26 cellular contexts compared by ENCODE assay signal in genomic region chr6:30162265-30163089, GRCh38. TPM values are rescaled to one million over a fixed set of nuclear protein-coding genes. Genes with fewer than 3 reads are reported as not detected.
DNase-seq lines count a peak whose midpoint lies in the region; FAIRE-seq and TF ChIP-seq lines count a peak whose summit lies in the region.
"Had no signal": no experiment of that assay in that cellular context is flagged by ENCODE, and none has a peak within 500 bp of the region (broad histone marks: within the 10 kb centered on the region; RNA-seq: fewer than 3 reads in every experiment).

No MANE protein-coding gene starts in this region.

- no peak overlapping the region for H4K91ac ChIP-seq in H1 (replicated peaks; ENCODE audit: insufficient read length, low read length)

- H2AK5ac ChIP-seq in H1 (ENCODE audit: low read depth, low read length) = no peak overlapping the region

- H3K4me3 ChIP-seq in MM.1S (ENCODE audit: low read length) = no peak overlapping the region; the same call in 1 of the 2 replicates
- H3K4me3 ChIP-seq in H1 (ENCODE audit: extremely low read depth in 1 of 4, insufficient read depth in 2 of 4, low read depth in 3 of 4, low read length in 4 of 4) = no peak overlapping the region
- peak overlapping the region in 1 of 2 donors; percentile 75 for H3K4me3 ChIP-seq in small intestine (ENCODE audit: low read depth in 1 of 2, low read length in 2 of 2)
- no peak overlapping the region for H3K4me3 ChIP-seq in SK-N-SH (ENCODE audit: low read depth in 2 of 2, low read length in 1 of 2)
- H3K4me3 ChIP-seq: cardiac muscle cell, HAP-1, left lung had no signal

- H3K36me3 ChIP-seq in MM.1S (replicated peaks; ENCODE audit: insufficient read depth, low read length) = no peaks in the 10 kb centered on the region
- no peaks in the 10 kb centered on the region for H3K36me3 ChIP-seq in H1 (ENCODE audit: control insufficient read depth in 2 of 4, insufficient read depth in 4 of 4, low read length in 3 of 4)
- H3K36me3 ChIP-seq in small intestine (ENCODE audit: control insufficient read depth in 2 of 2, insufficient read depth in 2 of 2, low read length in 2 of 2) = peaks cover 0 to 4% of the 10 kb centered on the region in 2 donors
- no peaks in the 10 kb centered on the region for H3K36me3 ChIP-seq in SK-N-SH (replicated peaks in 1 of 2; ENCODE audit: control insufficient read depth in 1 of 2, insufficient read depth in 2 of 2, low read length in 1 of 2)
- H3K36me3 ChIP-seq: cardiac muscle cell, HAP-1, left lung had no signal

- H3K9me2 ChIP-seq in MM.1S (replicated peaks; ENCODE audit: insufficient read depth, low read length) (no peaks in the 10 kb centered on the region), SK-N-SH (no peaks in the 10 kb centered on the region)

- peaks cover 14% of the 10 kb centered on the region for H3K27me3 Mint-ChIP-seq in activated naive CD4-positive, alpha-beta T cell treated with anti-CD3 and anti-CD28 coated beads for 36 hours (ENCODE audit: low read depth)
- peaks cover 7% of the 10 kb centered on the region for H3K27me3 Mint-ChIP-seq in glutamatergic neuron (ENCODE audit: unreplicated experiment)

- peak overlapping the region; percentile 11 for H3K4me3 Mint-ChIP-seq in activated naive CD4-positive, alpha-beta T cell treated with anti-CD3 and anti-CD28 coated beads for 36 hours
- H3K4me3 Mint-ChIP-seq in glutamatergic neuron (ENCODE audit: unreplicated experiment) = no peak overlapping the region
- H3K4me3 Mint-ChIP-seq: CD14-positive monocyte; dendritic cell treated with granulocyte-macrophage colony-stimulating factor and Interleukin-4, amounts not matched to agents 40 ng/mL and 50 ng/mL, for 4 days; nephron progenitor cell had no signal

- DNase-seq in activated naive CD4-positive, alpha-beta T cell treated with anti-CD3 and anti-CD28 coated beads for 36 hours = no peak
- no peak for DNase-seq in activated naive CD4-positive, alpha-beta T cell treated with Interleukin-2 at 50 U/mL for 16 hours
- no peak for DNase-seq in MM.1S
- DNase-seq in H1 (ENCODE audit: low read depth in 1 of 2, low spot score in 2 of 2) = no peak
- DNase-seq in small intestine = peak; percentile 68
- DNase-seq in glutamatergic neuron = no peak
- DNase-seq in SK-N-SH = no peak
- no peak for DNase-seq in putamen (ENCODE audit: low spot score)
- DNase-seq: activated gamma-delta T cell treated with Interleukin-2 at 50 U/mL for 16 hours, left lung, midbrain, NCI-H1436, NCI-H2107, NCI-H524 treated with DMSO at 0.1 percent for 48 hours, nephron progenitor cell, SW 1271 had no signal

- 90% methylated on average over 11 of the region's 12 CpGs; no CpG with 5 or more reads in 1 of the 2 experiments for WGBS in H1 (ENCODE audit: extremely low coverage in 1 of 2, insufficient coverage in 1 of 2, insufficient read length in 1 of 2, insufficient replicate concordance in 2 of 2, low coverage in 1 of 2, low lambda C conversion rate in 2 of 2, missing lambda C conversion rate in 1 of 2), 2 experiments
- 34 to 67% (median 49%) methylated on average over 12 of the region's 12 CpGs for WGBS in small intestine, 3 donors
- WGBS in SK-N-SH (ENCODE audit: low lambda C conversion rate) = 31% methylated on average over 12 of the region's 12 CpGs

- no peak overlapping the region for H3K9ac ChIP-seq in MM.1S (ENCODE audit: low read length)
- H3K9ac ChIP-seq in H1 (replicated peaks in 1 of 4; ENCODE audit: extremely low read depth in 1 of 4, low read depth in 3 of 4, low read length in 3 of 4) = no peak overlapping the region
- no peak overlapping the region for H3K9ac ChIP-seq in SK-N-SH

- 0 out of 2 replicates have a peak, but pooled peaks cover 5% of the 10 kb centered on the region for H3K27me3 ChIP-seq in MM.1S (replicated peaks; ENCODE audit: insufficient read depth, low read length)
- H3K27me3 ChIP-seq in H1 (replicated peaks in 1 of 4; ENCODE audit: control insufficient read depth in 3 of 4, extremely low read depth in 1 of 4, insufficient read depth in 3 of 4, low read length in 3 of 4) = peaks cover 0 to 4% (median 1%) of the 10 kb centered on the region in 4 experiments; a peak in 3 of 7 replicates
- H3K27me3 ChIP-seq in small intestine (ENCODE audit: control insufficient read depth in 2 of 2, insufficient read depth in 2 of 2, low read length in 2 of 2) = no peaks in the 10 kb centered on the region
- H3K27me3 ChIP-seq in SK-N-SH (ENCODE audit: insufficient read depth) = peaks cover 63% of the 10 kb centered on the region; the same call in 1 of the 2 replicates

- H3K23me2 ChIP-seq in H1 (ENCODE audit: low read depth, low read length) = no peaks in the 10 kb centered on the region

- no peak overlapping the region for H2BK5ac ChIP-seq in H1 (ENCODE audit: low read depth, low read length)

- no peak for TF ChIP-seq CTCF in MM.1S (IDR thresholded peaks at IDR 0.05; ENCODE audit: low read length)
- no peak for TF ChIP-seq CTCF in H1 (IDR thresholded peaks at IDR 0.05; ENCODE audit: control extremely low read depth in 1 of 3, insufficient read depth in 1 of 3, low read depth in 1 of 3, low read length in 3 of 3)
- TF ChIP-seq CTCF in glutamatergic neuron (IDR thresholded peaks at IDR 0.05; ENCODE audit: partially characterized antibody, unreplicated experiment) = no peak
- no peak for TF ChIP-seq CTCF in SK-N-SH (IDR thresholded peaks at IDR 0.05)

- POLR2A ChIA-PET in H1 (lab: Charles Lee; ENCODE audit: partially characterized antibody) (no interaction called here), SK-N-SH (lab: Yijun Ruan, JAX) (no interaction called here)

- H3K4me1 Mint-ChIP-seq in activated naive CD4-positive, alpha-beta T cell treated with anti-CD3 and anti-CD28 coated beads for 36 hours (ENCODE audit: low read depth) = peaks cover 43% of the 10 kb centered on the region
- no peaks in the 10 kb centered on the region for H3K4me1 Mint-ChIP-seq in glutamatergic neuron (ENCODE audit: low read depth, unreplicated experiment)
- H3K4me1 Mint-ChIP-seq: nephron progenitor cell had no signal

- intact Hi-C loops in activated naive CD4-positive, alpha-beta T cell treated with anti-CD3 and anti-CD28 coated beads for 36 hours (cut with micrococcal nuclease) = no loop called here

- no peaks in the 10 kb centered on the region for H4K20me1 ChIP-seq in MM.1S (ENCODE audit: insufficient read depth, low read length)
- no peaks in the 10 kb centered on the region for H4K20me1 ChIP-seq in H1 (replicated peaks in 1 of 2; ENCODE audit: control insufficient read depth in 1 of 2, insufficient read depth in 2 of 2, low read length in 2 of 2)
- no peaks in the 10 kb centered on the region for H4K20me1 ChIP-seq in SK-N-SH (ENCODE audit: insufficient read depth)

- H3F3A ChIP-seq in MM.1S (ENCODE audit: insufficient read depth, low read length) (peaks cover 4% of the 10 kb centered on the region; the same call in 1 of the 2 replicates), SK-N-SH (replicated peaks; ENCODE audit: insufficient read depth) (no peaks in the 10 kb centered on the region)

- no peak overlapping the region for H2BK15ac ChIP-seq in H1 (ENCODE audit: low read length)

- no peaks in the 10 kb centered on the region for H3K79me1 ChIP-seq in H1 (ENCODE audit: low read depth, low read length)

- FAIRE-seq in H1 (lab: Jason Lieb, UNC) (no peak), small intestine (lab: Jason Lieb, UNC) (no peak)
- FAIRE-seq: GM18507 had no signal

- no peak for TF ChIP-seq POLR2A in H1 (IDR thresholded peaks at IDR 0.05; ENCODE audit: control extremely low read depth in 1 of 2, low read depth in 2 of 2, low read length in 2 of 2)

- no peak overlapping the region for H2BK120ac ChIP-seq in H1 (replicated peaks; ENCODE audit: low read depth, low read length)

- no peak overlapping the region for H3K27ac ChIP-seq in MM.1S (ENCODE audit: low read length)
- H3K27ac ChIP-seq in H1 (ENCODE audit: low read depth, low read length) = no peak overlapping the region
- H3K27ac ChIP-seq in small intestine (ENCODE audit: low read depth in 1 of 2, low read length in 1 of 2) = peak overlapping the region; percentile 72 to 74
- no peak overlapping the region for H3K27ac ChIP-seq in SK-N-SH (ENCODE audit: low read depth in 2 of 2, low read length in 1 of 2)
- H3K27ac ChIP-seq: cardiac muscle cell, left lung had no signal

- no peak overlapping the region for H2BK20ac ChIP-seq in H1 (ENCODE audit: low read length)

- no peak overlapping the region for H3K14ac ChIP-seq in H1 (ENCODE audit: insufficient read length)

- peak overlapping the region; percentile 9 for H3K27ac Mint-ChIP-seq in activated naive CD4-positive, alpha-beta T cell treated with anti-CD3 and anti-CD28 coated beads for 36 hours
- H3K27ac Mint-ChIP-seq in glutamatergic neuron (ENCODE audit: unreplicated experiment) = no peak overlapping the region
- H3K27ac Mint-ChIP-seq: CD14-positive monocyte; dendritic cell treated with granulocyte-macrophage colony-stimulating factor and Interleukin-4, amounts not matched to agents 40 ng/mL and 50 ng/mL, for 4 days; nephron progenitor cell had no signal

- H3K36me3 Mint-ChIP-seq in activated naive CD4-positive, alpha-beta T cell treated with anti-CD3 and anti-CD28 coated beads for 36 hours (ENCODE audit: low read depth) = no peaks in the 10 kb centered on the region
- peaks cover 6% of the 10 kb centered on the region for H3K36me3 Mint-ChIP-seq in glutamatergic neuron (ENCODE audit: unreplicated experiment)
- H3K36me3 Mint-ChIP-seq: CD14-positive monocyte had no signal

- CTCF ChIA-PET in activated naive CD4-positive, alpha-beta T cell treated with anti-CD3 and anti-CD28 coated beads for 36 hours (lab: Charles Lee) = no interaction called here
- CTCF ChIA-PET in H1 (lab: Charles Lee; ENCODE audit: partially characterized antibody) = interaction anchor here (0.6 kb wide), 1 partner anchor 60 kb away, joined by 3 read pairs; no protein-coding TSS in a partner anchor
- CTCF ChIA-PET in SK-N-SH (lab: Yijun Ruan, JAX) = no interaction called here

- no peak overlapping the region for H2BK12ac ChIP-seq in H1 (ENCODE audit: low read depth, low read length)

- H4K8ac ChIP-seq in H1 (ENCODE audit: extremely low read depth, insufficient read depth, low read length) = no peak overlapping the region

- peaks cover 5% of the 10 kb centered on the region; the same call in 1 of the 2 replicates for H3K4me1 ChIP-seq in MM.1S (ENCODE audit: low read length)
- H3K4me1 ChIP-seq in H1 (replicated peaks in 1 of 4; ENCODE audit: control insufficient read depth in 3 of 4, insufficient read depth in 4 of 4, low read length in 3 of 4) = peaks cover 0 to 4% (median 2%) of the 10 kb centered on the region in 4 experiments; a peak in 1 of 7 replicates
- H3K4me1 ChIP-seq in small intestine (ENCODE audit: control insufficient read depth in 2 of 2, insufficient read depth in 1 of 2, low read depth in 1 of 2, low read length in 1 of 2) = no peaks in the 10 kb centered on the region
- H3K4me1 ChIP-seq in SK-N-SH (ENCODE audit: control insufficient read depth in 1 of 2, insufficient read depth in 2 of 2, low read depth in 1 of 2, low read length in 1 of 2) = no peaks in the 10 kb centered on the region; a peak in 1 of 4 replicates
- H3K4me1 ChIP-seq: HAP-1, left lung had no signal

- no peak overlapping the region for H3K23ac ChIP-seq in H1 (ENCODE audit: insufficient read length)

- no peak for TF ChIP-seq RAD21 in H1 (IDR thresholded peaks at IDR 0.05 in 1 of 2, conservative IDR thresholded peaks at IDR 0.05 in 1 of 2; ENCODE audit: low read depth in 2 of 2, low read length in 2 of 2)
- no peak for TF ChIP-seq RAD21 in SK-N-SH (IDR thresholded peaks at IDR 0.05; ENCODE audit: low read length)

- no peaks in the 10 kb centered on the region for H3K9me3 Mint-ChIP-seq in activated naive CD4-positive, alpha-beta T cell treated with anti-CD3 and anti-CD28 coated beads for 36 hours
- peaks cover 4% of the 10 kb centered on the region for H3K9me3 Mint-ChIP-seq in glutamatergic neuron (ENCODE audit: unreplicated experiment)
- H3K9me3 Mint-ChIP-seq: dendritic cell treated with granulocyte-macrophage colony-stimulating factor and Interleukin-4, amounts not matched to agents 40 ng/mL and 50 ng/mL, for 4 days; nephron progenitor cell had no signal

- H3K18ac ChIP-seq in H1 (ENCODE audit: extremely low read depth, low read length) = no peak overlapping the region

- no peaks in the 10 kb centered on the region for H3K79me2 ChIP-seq in MM.1S (ENCODE audit: low read length)
- H3K79me2 ChIP-seq in H1 (ENCODE audit: control insufficient read depth in 1 of 2, insufficient read depth in 2 of 2, low read length in 2 of 2) = no peaks in the 10 kb centered on the region
- H3K79me2 ChIP-seq in SK-N-SH (ENCODE audit: insufficient read depth) = no peaks in the 10 kb centered on the region

- H4K5ac ChIP-seq in H1 (ENCODE audit: insufficient read length, low read depth, low read length) = no peak overlapping the region

- no peak overlapping the region for H3K56ac ChIP-seq in H1 (replicated peaks; ENCODE audit: insufficient read length, low read depth, low read length)

- H2AFZ ChIP-seq in MM.1S (ENCODE audit: low read length) = no peak overlapping the region
- peak overlapping the region; percentile 90; the same call in 1 of the 2 replicates for H2AFZ ChIP-seq in H1 (ENCODE audit: low read length)
- no peak overlapping the region for H2AFZ ChIP-seq in SK-N-SH (ENCODE audit: low read depth)

- H3K4ac ChIP-seq in H1 (replicated peaks; ENCODE audit: insufficient read length, low read depth, low read length) = no peak overlapping the region

- H3K4me2 ChIP-seq in MM.1S (ENCODE audit: low read depth, low read length) (peak overlapping the region; percentile 22; the same call in 1 of the 2 replicates), H1 (ENCODE audit: insufficient read depth in 1 of 2, low read depth in 2 of 2, low read length in 2 of 2) (no peak overlapping the region), SK-N-SH (no peak overlapping the region)

- H3K9me3 ChIP-seq in MM.1S (replicated peaks; ENCODE audit: insufficient read depth, low read length) (no peaks in the 10 kb centered on the region), H1 (ENCODE audit: insufficient read depth in 2 of 2, low read depth in 1 of 2, low read length in 1 of 2) (no peaks in the 10 kb centered on the region), small intestine (ENCODE audit: control insufficient read depth, low read depth) (no peaks in the 10 kb centered on the region), SK-N-SH (no peaks in the 10 kb centered on the region)
- H3K9me3 ChIP-seq: HAP-1, left lung had no signal

- no peak for TF ChIP-seq EP300 in H1 (IDR thresholded peaks at IDR 0.05; ENCODE audit: borderline replicate concordance in 1 of 2, low read depth in 2 of 2, low read length in 2 of 2)
- TF ChIP-seq EP300 in SK-N-SH (IDR thresholded peaks at IDR 0.05; ENCODE audit: borderline replicate concordance in 1 of 2, low read depth in 1 of 2, low read length in 1 of 2) = no peak

RNA-seq across cellular contexts. Expression of gene TRIM15, which starts 0.9 kb away (rescaled TPM):
- total RNA-seq in activated naive CD4-positive, alpha-beta T cell treated with anti-CD3 and anti-CD28 coated beads for 36 hours = 1 to 10 TPM in 1 of 2 experiments, under 1 TPM in 1; 0.79 to 2.2 TPM
- total RNA-seq in H1 (2021; fragmentation: NEBNext Ultra II Directional; extraction: Animal tissue kit (Norgen Biotek cat#: 25700)) = 0.48 and 0.54 TPM in 2 replicates
- 0.18 and 0.19 TPM in 2 replicates for polyA plus RNA-seq in H1 (2011; rRNA removed)
- polyA plus RNA-seq in H1 (2011; cell fraction: cytosol; rRNA removed) = 0.30 TPM
- 0.31 TPM for polyA plus RNA-seq in H1 (2011; cell fraction: nucleus; rRNA removed)
- polyA plus RNA-seq in H1 (2012, experiment 1 of 2) = 0.09 to 0.20 TPM (median 0.13 TPM) in 3 of 4 replicates, not detected in the other
- polyA plus RNA-seq in H1 (2012, experiment 2 of 2) = 0.12 TPM
- 0.16 TPM for polyA plus RNA-seq in H1 (2013, experiment 1 of 2)
- polyA plus RNA-seq in H1 (2013, experiment 2 of 2) = 0.20 TPM
- polyA minus RNA-seq in H1 (2011; rRNA and poly(A)+ RNA removed) = 0.07 and 0.22 TPM in 2 replicates
- polyA minus RNA-seq in H1 (2011; cell fraction: cytosol; rRNA and poly(A)+ RNA removed) = not detected
- 0.70 TPM for polyA minus RNA-seq in H1 (2011; cell fraction: nucleus; rRNA and poly(A)+ RNA removed)
- 100 to 1,000 TPM in 1 of 3 donors, 10 to 100 TPM in 2; 26.1 to 122 (median 83.6) TPM for polyA plus RNA-seq in small intestine
- not detected for total RNA-seq in glutamatergic neuron (ENCODE audit: unreplicated experiment)
- not detected in 2 replicates for polyA plus RNA-seq in SK-N-SH (2012; rRNA removed)
- not detected in 2 replicates for polyA plus RNA-seq in SK-N-SH (2012; cell fraction: cytosol; rRNA removed)
- polyA plus RNA-seq in SK-N-SH (2012; cell fraction: nucleus; rRNA removed) = not detected in 2 replicates
- total RNA-seq: cardiac muscle cell, G401, left lung, Right ventricle myocardium inferior, sciatic nerve, subcutaneous adipose tissue, urinary bladder had no signal
- polyA plus RNA-seq: cardiac muscle cell, CD14-positive monocyte, urinary bladder had no signal

RNA-seq across cellular contexts. Expression of gene TRIM10, which starts 1.5 kb away (rescaled TPM):
- total RNA-seq in activated naive CD4-positive, alpha-beta T cell treated with anti-CD3 and anti-CD28 coated beads for 36 hours = under 1 TPM; 0.19 to 0.25 TPM
- total RNA-seq in H1 (2021; fragmentation: NEBNext Ultra II Directional; extraction: Animal tissue kit (Norgen Biotek cat#: 25700)) = not detected in 2 replicates
- polyA plus RNA-seq in H1 (2011; rRNA removed) = 0.06 and 0.08 TPM in 2 replicates
- 0.12 TPM for polyA plus RNA-seq in H1 (2011; cell fraction: cytosol; rRNA removed)
- polyA plus RNA-seq in H1 (2011; cell fraction: nucleus; rRNA removed) = 0.07 TPM
- 0.05 to 0.09 TPM (median 0.06 TPM) in 3 of 4 replicates, not detected in the other for polyA plus RNA-seq in H1 (2012, experiment 1 of 2)
- not detected for polyA plus RNA-seq in H1 (2012, experiment 2 of 2)
- polyA plus RNA-seq in H1 (2013, experiment 1 of 2) = not detected
- 0.04 TPM for polyA plus RNA-seq in H1 (2013, experiment 2 of 2)
- 0.12 TPM in 1 of 2 replicates, not detected in the other for polyA minus RNA-seq in H1 (2011; rRNA and poly(A)+ RNA removed)
- not detected for polyA minus RNA-seq in H1 (2011; cell fraction: cytosol; rRNA and poly(A)+ RNA removed)
- not detected for polyA minus RNA-seq in H1 (2011; cell fraction: nucleus; rRNA and poly(A)+ RNA removed)
- polyA plus RNA-seq in small intestine = 1 to 10 TPM; 1.4 to 5.4 (median 5.4) TPM
- not detected for total RNA-seq in glutamatergic neuron (ENCODE audit: unreplicated experiment)
- polyA plus RNA-seq in SK-N-SH (2012; rRNA removed) = not detected in 2 replicates
- not detected in 2 replicates for polyA plus RNA-seq in SK-N-SH (2012; cell fraction: cytosol; rRNA removed)
- not detected in 2 replicates for polyA plus RNA-seq in SK-N-SH (2012; cell fraction: nucleus; rRNA removed)
- total RNA-seq: cardiac muscle cell, G401, left lung, Right ventricle myocardium inferior, subcutaneous adipose tissue had no signal
- polyA plus RNA-seq: cardiac muscle cell, CD14-positive monocyte, urinary bladder had no signal

RNA-seq across cellular contexts. Expression of gene TRIM40, which starts 26.5 kb away (rescaled TPM):
- not detected for total RNA-seq in activated naive CD4-positive, alpha-beta T cell treated with anti-CD3 and anti-CD28 coated beads for 36 hours
- total RNA-seq in H1 (2021; fragmentation: NEBNext Ultra II Directional; extraction: Animal tissue kit (Norgen Biotek cat#: 25700)) = not detected in 2 replicates
- polyA plus RNA-seq in H1 (2011; rRNA removed) = not detected in 2 replicates
- polyA plus RNA-seq in H1 (2011; cell fraction: cytosol; rRNA removed) = not detected
- not detected for polyA plus RNA-seq in H1 (2011; cell fraction: nucleus; rRNA removed)
- polyA plus RNA-seq in H1 (2012, experiment 1 of 2) = not detected in 4 replicates
- polyA plus RNA-seq in H1 (2012, experiment 2 of 2) = not detected
- not detected for polyA plus RNA-seq in H1 (2013, experiment 1 of 2)
- polyA plus RNA-seq in H1 (2013, experiment 2 of 2) = not detected
- not detected in 2 replicates for polyA minus RNA-seq in H1 (2011; rRNA and poly(A)+ RNA removed)
- not detected for polyA minus RNA-seq in H1 (2011; cell fraction: cytosol; rRNA and poly(A)+ RNA removed)
- not detected for polyA minus RNA-seq in H1 (2011; cell fraction: nucleus; rRNA and poly(A)+ RNA removed)
- polyA plus RNA-seq in small intestine = 10 to 100 TPM in 2 of 3 donors, 1 to 10 TPM in 1; 1.6 to 19.5 (median 14.3) TPM
- not detected for total RNA-seq in glutamatergic neuron (ENCODE audit: unreplicated experiment)
- polyA plus RNA-seq in SK-N-SH (2012; rRNA removed) = not detected in 2 replicates
- polyA plus RNA-seq in SK-N-SH (2012; cell fraction: cytosol; rRNA removed) = not detected in 2 replicates
- not detected in 2 replicates for polyA plus RNA-seq in SK-N-SH (2012; cell fraction: nucleus; rRNA removed)
- total RNA-seq: cardiac muscle cell, G401, left lung, Right ventricle myocardium inferior, sciatic nerve, subcutaneous adipose tissue, urinary bladder had no signal
- polyA plus RNA-seq: cardiac muscle cell, CD14-positive monocyte, urinary bladder had no signal

RNA-seq across cellular contexts. Expression of gene TRIM31, which starts 49.6 kb away (rescaled TPM):
- total RNA-seq in activated naive CD4-positive, alpha-beta T cell treated with anti-CD3 and anti-CD28 coated beads for 36 hours = under 1 TPM in 1 of 2 experiments, not detected in 1; 0.17 TPM
- not detected in 2 replicates for total RNA-seq in H1 (2021; fragmentation: NEBNext Ultra II Directional; extraction: Animal tissue kit (Norgen Biotek cat#: 25700))
- polyA plus RNA-seq in H1 (2011; rRNA removed) (0.08 TPM in 1 of 2 replicates, not detected in the other), small intestine (10 to 100 TPM in 2 of 3 donors, 1 to 10 TPM in 1; 5.2 to 41.6 (median 37.8) TPM), SK-N-SH (2012; rRNA removed) (not detected in 2 replicates)
- polyA plus RNA-seq in H1 (2011; cell fraction: cytosol; rRNA removed) = 0.06 TPM
- polyA plus RNA-seq in H1 (2011; cell fraction: nucleus; rRNA removed) = not detected
- polyA plus RNA-seq in H1 (2012, experiment 1 of 2) = 0.19 to 0.31 TPM in 2 of 4 replicates, not detected in the others
- not detected for polyA plus RNA-seq in H1 (2012, experiment 2 of 2)
- not detected for polyA plus RNA-seq in H1 (2013, experiment 1 of 2)
- 0.06 TPM for polyA plus RNA-seq in H1 (2013, experiment 2 of 2)
- not detected in 2 replicates for polyA minus RNA-seq in H1 (2011; rRNA and poly(A)+ RNA removed)
- not detected for polyA minus RNA-seq in H1 (2011; cell fraction: cytosol; rRNA and poly(A)+ RNA removed)
- polyA minus RNA-seq in H1 (2011; cell fraction: nucleus; rRNA and poly(A)+ RNA removed) = not detected
- not detected for total RNA-seq in glutamatergic neuron (ENCODE audit: unreplicated experiment)
- polyA plus RNA-seq in SK-N-SH (2012; cell fraction: cytosol; rRNA removed) = not detected in 2 replicates
- not detected in 2 replicates for polyA plus RNA-seq in SK-N-SH (2012; cell fraction: nucleus; rRNA removed)
- total RNA-seq: cardiac muscle cell, G401, Right ventricle myocardium inferior, sciatic nerve, subcutaneous adipose tissue had no signal
- polyA plus RNA-seq: cardiac muscle cell, CD14-positive monocyte had no signal

RNA-seq across cellular contexts. Expression of gene TRIM26, which starts 50.7 kb away (rescaled TPM):
- 10 to 100 TPM; 36.8 to 38.7 TPM for total RNA-seq in activated naive CD4-positive, alpha-beta T cell treated with anti-CD3 and anti-CD28 coated beads for 36 hours
- 30.7 and 32.3 TPM in 2 replicates for total RNA-seq in H1 (2021; fragmentation: NEBNext Ultra II Directional; extraction: Animal tissue kit (Norgen Biotek cat#: 25700))
- polyA plus RNA-seq in H1 (2011; rRNA removed) (21.5 and 25.8 TPM in 2 replicates), small intestine (10 to 100 TPM; 47.7 to 55.9 (median 49.6) TPM), SK-N-SH (2012; rRNA removed) (23.5 and 26.1 TPM in 2 replicates)
- 29.3 TPM for polyA plus RNA-seq in H1 (2011; cell fraction: cytosol; rRNA removed)
- 29.9 TPM for polyA plus RNA-seq in H1 (2011; cell fraction: nucleus; rRNA removed)
- polyA plus RNA-seq in H1 (2012, experiment 1 of 2) = 28.2 to 41.8 TPM (median 29.9 TPM) in 4 replicates
- 33.4 TPM for polyA plus RNA-seq in H1 (2012, experiment 2 of 2)
- polyA plus RNA-seq in H1 (2013, experiment 1 of 2) = 17.5 TPM
- polyA plus RNA-seq in H1 (2013, experiment 2 of 2) = 16.8 TPM
- 27.4 and 33.6 TPM in 2 replicates for polyA minus RNA-seq in H1 (2011; rRNA and poly(A)+ RNA removed)
- polyA minus RNA-seq in H1 (2011; cell fraction: cytosol; rRNA and poly(A)+ RNA removed) = 14.1 TPM
- polyA minus RNA-seq in H1 (2011; cell fraction: nucleus; rRNA and poly(A)+ RNA removed) = 21.9 TPM
- total RNA-seq in glutamatergic neuron (ENCODE audit: unreplicated experiment) = 58.5 TPM
- 16.8 and 19.2 TPM in 2 replicates for polyA plus RNA-seq in SK-N-SH (2012; cell fraction: cytosol; rRNA removed)
- 33.0 and 34.5 TPM in 2 replicates for polyA plus RNA-seq in SK-N-SH (2012; cell fraction: nucleus; rRNA removed)

Comparison
In these comparisons a context has a peak if more than half of its experiments do, and no peak if none do; other contexts are left out.
1. H3K27ac ChIP-seq: peak in small intestine (2 of 2); none in MM.1S (single experiment), H1 (single experiment) and SK-N-SH (0 of 2).